Comparison of ENCODE assay signal across 1 cellular context in genomic region chr11:84212467-84213390, GRCh38.
TF ChIP-seq lines count a peak whose summit lies in the region.

No MANE protein-coding gene starts in this region.

TF ChIP-seq in HepG2, 621 proteins besides CTCF, POLR2A, EP300 and RAD21 (continued from another document):
- TF ChIP-seq, protein P1, sequence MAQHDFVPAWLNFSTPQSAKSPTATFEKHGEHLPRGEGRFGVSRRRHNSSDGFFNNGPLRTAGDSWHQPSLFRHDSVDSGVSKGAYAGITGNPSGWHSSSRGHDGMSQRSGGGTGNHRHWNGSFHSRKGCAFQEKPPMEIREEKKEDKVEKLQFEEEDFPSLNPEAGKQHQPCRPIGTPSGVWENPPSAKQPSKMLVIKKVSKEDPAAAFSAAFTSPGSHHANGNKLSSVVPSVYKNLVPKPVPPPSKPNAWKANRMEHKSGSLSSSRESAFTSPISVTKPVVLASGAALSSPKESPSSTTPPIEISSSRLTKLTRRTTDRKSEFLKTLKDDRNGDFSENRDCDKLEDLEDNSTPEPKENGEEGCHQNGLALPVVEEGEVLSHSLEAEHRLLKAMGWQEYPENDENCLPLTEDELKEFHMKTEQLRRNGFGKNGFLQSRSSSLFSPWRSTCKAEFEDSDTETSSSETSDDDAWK (CRISPR knock-in tag; IDR thresholded peaks at IDR 0.05), result no peak
- TF ChIP-seq PHF8 (CRISPR knock-in tag; IDR thresholded peaks at IDR 0.05) (peak; percentile 29; the same call in 1 of the 2 replicates), ZFP36L1 (CRISPR knock-in tag; IDR thresholded peaks at IDR 0.05) (no peak), CEBPG (CRISPR knock-in tag; IDR thresholded peaks at IDR 0.05) (peak; percentile 29; the same call in 1 of the 2 replicates), ADNP (CRISPR knock-in tag; IDR thresholded peaks at IDR 0.05) (no peak), ZNF333 (CRISPR knock-in tag; IDR thresholded peaks at IDR 0.05; ENCODE audit: borderline replicate concordance) (no peak), KDM2A (CRISPR knock-in tag; IDR thresholded peaks at IDR 0.05; ENCODE audit: borderline replicate concordance, low read depth) (0 out of 2 replicates have a peak, but pooled peaks have one; percentile 31), HNRNPL (IDR thresholded peaks at IDR 0.05; ENCODE audit: low read depth, low read length) (no peak), SRSF9 (IDR thresholded peaks at IDR 0.05; ENCODE audit: borderline replicate concordance, insufficient read depth, low read depth, low read length, poor library complexity, severe bottlenecking) (no peak), SAP130 (CRISPR knock-in tag; IDR thresholded peaks at IDR 0.05; ENCODE audit: low read depth) (0 out of 2 replicates have a peak, but pooled peaks have one; percentile 21), RBM39 (IDR thresholded peaks at IDR 0.05; ENCODE audit: low read depth, low read length, poor library complexity, severe bottlenecking) (no peak)
- TF ChIP-seq, protein P2, sequence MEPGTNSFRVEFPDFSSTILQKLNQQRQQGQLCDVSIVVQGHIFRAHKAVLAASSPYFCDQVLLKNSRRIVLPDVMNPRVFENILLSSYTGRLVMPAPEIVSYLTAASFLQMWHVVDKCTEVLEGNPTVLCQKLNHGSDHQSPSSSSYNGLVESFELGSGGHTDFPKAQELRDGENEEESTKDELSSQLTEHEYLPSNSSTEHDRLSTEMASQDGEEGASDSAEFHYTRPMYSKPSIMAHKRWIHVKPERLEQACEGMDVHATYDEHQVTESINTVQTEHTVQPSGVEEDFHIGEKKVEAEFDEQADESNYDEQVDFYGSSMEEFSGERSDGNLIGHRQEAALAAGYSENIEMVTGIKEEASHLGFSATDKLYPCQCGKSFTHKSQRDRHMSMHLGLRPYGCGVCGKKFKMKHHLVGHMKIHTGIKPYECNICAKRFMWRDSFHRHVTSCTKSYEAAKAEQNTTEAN (CRISPR knock-in tag; conservative IDR thresholded peaks at IDR 0.05), result no peak
- TF ChIP-seq, protein P3, sequence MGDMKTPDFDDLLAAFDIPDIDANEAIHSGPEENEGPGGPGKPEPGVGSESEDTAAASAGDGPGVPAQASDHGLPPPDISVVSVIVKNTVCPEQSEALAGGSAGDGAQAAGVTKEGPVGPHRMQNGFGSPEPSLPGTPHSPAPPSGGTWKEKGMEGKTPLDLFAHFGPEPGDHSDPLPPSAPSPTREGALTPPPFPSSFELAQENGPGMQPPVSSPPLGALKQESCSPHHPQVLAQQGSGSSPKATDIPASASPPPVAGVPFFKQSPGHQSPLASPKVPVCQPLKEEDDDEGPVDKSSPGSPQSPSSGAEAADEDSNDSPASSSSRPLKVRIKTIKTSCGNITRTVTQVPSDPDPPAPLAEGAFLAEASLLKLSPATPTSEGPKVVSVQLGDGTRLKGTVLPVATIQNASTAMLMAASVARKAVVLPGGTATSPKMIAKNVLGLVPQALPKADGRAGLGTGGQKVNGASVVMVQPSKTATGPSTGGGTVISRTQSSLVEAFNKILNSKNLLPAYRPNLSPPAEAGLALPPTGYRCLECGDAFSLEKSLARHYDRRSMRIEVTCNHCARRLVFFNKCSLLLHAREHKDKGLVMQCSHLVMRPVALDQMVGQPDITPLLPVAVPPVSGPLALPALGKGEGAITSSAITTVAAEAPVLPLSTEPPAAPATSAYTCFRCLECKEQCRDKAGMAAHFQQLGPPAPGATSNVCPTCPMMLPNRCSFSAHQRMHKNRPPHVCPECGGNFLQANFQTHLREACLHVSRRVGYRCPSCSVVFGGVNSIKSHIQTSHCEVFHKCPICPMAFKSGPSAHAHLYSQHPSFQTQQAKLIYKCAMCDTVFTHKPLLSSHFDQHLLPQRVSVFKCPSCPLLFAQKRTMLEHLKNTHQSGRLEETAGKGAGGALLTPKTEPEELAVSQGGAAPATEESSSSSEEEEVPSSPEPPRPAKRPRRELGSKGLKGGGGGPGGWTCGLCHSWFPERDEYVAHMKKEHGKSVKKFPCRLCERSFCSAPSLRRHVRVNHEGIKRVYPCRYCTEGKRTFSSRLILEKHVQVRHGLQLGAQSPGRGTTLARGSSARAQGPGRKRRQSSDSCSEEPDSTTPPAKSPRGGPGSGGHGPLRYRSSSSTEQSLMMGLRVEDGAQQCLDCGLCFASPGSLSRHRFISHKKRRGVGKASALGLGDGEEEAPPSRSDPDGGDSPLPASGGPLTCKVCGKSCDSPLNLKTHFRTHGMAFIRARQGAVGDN (CRISPR knock-in tag; IDR thresholded peaks at IDR 0.05), result peak; percentile 26; the same call in 1 of the 2 replicates
